16 cellular contexts compared by ENCODE assay signal in the genomic region with DNA sequence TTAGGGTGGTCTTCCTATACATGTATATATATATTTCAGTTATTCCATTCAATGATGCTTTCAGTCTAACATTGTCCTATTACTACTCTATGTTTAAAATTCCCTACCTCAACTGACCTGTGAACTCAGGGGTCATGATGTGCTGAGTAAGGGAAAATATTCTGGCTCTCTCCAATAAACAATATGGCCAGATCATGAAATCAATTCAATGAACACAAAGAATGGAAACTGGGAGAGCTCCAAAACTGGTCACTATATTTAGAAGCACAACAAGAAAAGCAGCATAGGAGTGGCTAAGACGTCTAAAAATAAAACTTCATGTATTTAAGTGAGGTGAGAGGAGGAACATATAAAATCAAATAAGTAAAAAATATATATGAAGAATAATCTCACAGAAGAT.
DNase-seq lines count a peak whose midpoint lies in the region; ATAC-seq and TF ChIP-seq lines count a peak whose summit lies in the region.
"Had no signal": no experiment of that assay in that cellular context is flagged by ENCODE, and none has a peak within 500 bp of the region (broad histone marks: within the 10 kb centered on the region; RNA-seq: fewer than 3 reads in every experiment).

No MANE protein-coding gene starts in this region.

- peak overlapping the region; percentile 41 for H3K27ac Mint-ChIP-seq in central memory CD8-positive, alpha-beta T cell (ENCODE audit: low read depth)
- H3K27ac Mint-ChIP-seq: CD14-positive monocyte; CD4-positive, alpha-beta memory T cell; GM23338 had no signal

- H3K36me3 Mint-ChIP-seq in central memory CD8-positive, alpha-beta T cell (ENCODE audit: insufficient read depth) = peaks cover 7% of the 10 kb centered on the region

- H3K4me2 ChIP-seq in HCT116 (ENCODE audit: low read length) = no peak overlapping the region
- H3K4me2 ChIP-seq: BLaER1, GM23338 had no signal

- H3K4me3 ChIP-seq in HCT116 (replicated peaks in 1 of 2; ENCODE audit: low read depth in 1 of 2, low read length in 2 of 2) (no peak overlapping the region), spleen (no peak overlapping the region)
- H3K4me3 ChIP-seq: BLaER1, GM23338 had no signal

- intact Hi-C loops in left ventricle myocardium superior (cut with micrococcal nuclease) (no loop called here), left cardiac atrium (cut with DNase I) (no loop called here), HCT116 (cut with micrococcal nuclease) (no loop called here), spleen (cut with DNase I; ENCODE audit: low total_unique reads) (no loop called here), posterior cingulate gyrus (cut with DNase I) (no loop called here)

- H3K9me2 ChIP-seq in HCT116 (ENCODE audit: insufficient read depth) = no peaks in the 10 kb centered on the region

- ATAC-seq in left ventricle myocardium superior (peak; percentile 61), left cardiac atrium (no peak), HCT116 (no peak)
- no peak for ATAC-seq in central memory CD8-positive, alpha-beta T cell (replicated peaks; ENCODE audit: extremely low read depth, poor library complexity, severe bottlenecking)
- ATAC-seq: GM23338 had no signal

- H3K9ac ChIP-seq in HCT116 (ENCODE audit: low read length) = no peak overlapping the region
- H3K9ac ChIP-seq: BLaER1 had no signal

- no peaks in the 10 kb centered on the region for H3K27me3 ChIP-seq in HCT116 (ENCODE audit: insufficient read depth, low read length)
- H3K27me3 ChIP-seq in spleen (replicated peaks in 1 of 7) = no peaks in the 10 kb centered on the region
- H3K27me3 ChIP-seq: BLaER1 had no signal

- POLR2A ChIA-PET in HCT116 (lab: Charles Lee) = no interaction called here

- RAD21 ChIA-PET in HCT116 (lab: Charles Lee; ENCODE audit: low non-redundant PET in 1 of 2, low total read pairs in 2 of 2, uncharacterized antibody in 2 of 2, unreplicated experiment in 2 of 2) = no interaction called here

- TF ChIP-seq CTCF in HCT116 (IDR thresholded peaks at IDR 0.05 in 2 of 3, conservative IDR thresholded peaks at IDR 0.05 in 1 of 3; ENCODE audit: borderline replicate concordance in 1 of 3, insufficient read depth in 1 of 3, low read depth in 2 of 3, low read length in 2 of 3) = no peak
- TF ChIP-seq CTCF in spleen (IDR thresholded peaks at IDR 0.05 in 8 of 11, conservative IDR thresholded peaks at IDR 0.05 in 3 of 11) = no peak

- H3K27ac ChIP-seq in HCT116 (ENCODE audit: low read depth, low read length) (peak overlapping the region; percentile 87; the same call in 1 of the 2 replicates), spleen (no peak overlapping the region)
- H3K27ac ChIP-seq: BLaER1 had no signal

- H4K20me1 ChIP-seq in HCT116 (ENCODE audit: insufficient read depth) = no peaks in the 10 kb centered on the region
- H4K20me1 ChIP-seq: BLaER1 had no signal

- no TSS peak for BruUV-seq in HCT116 (replicated peaks; lab: Mats Ljungman, UMichigan)

- no peaks in the 10 kb centered on the region for H3K27me3 Mint-ChIP-seq in central memory CD8-positive, alpha-beta T cell
- H3K27me3 Mint-ChIP-seq: CD4-positive, alpha-beta memory T cell had no signal

- no peaks in the 10 kb centered on the region for H3K36me3 ChIP-seq in HCT116 (ENCODE audit: control insufficient read depth in 1 of 2, insufficient read depth in 2 of 2, low read length in 2 of 2)
- peaks cover 0 to 42% (median 0%) of the 10 kb centered on the region in 6 donors for H3K36me3 ChIP-seq in spleen
- H3K36me3 ChIP-seq: BLaER1 had no signal

- no peak for DNase-seq in left ventricle myocardium superior
- no peak for DNase-seq in left cardiac atrium
- DNase-seq in HCT116 (ENCODE audit: low read depth, low spot score) = no peak
- DNase-seq in central memory CD8-positive, alpha-beta T cell (ENCODE audit: low spot score in 2 of 2) = no peak
- DNase-seq in myocyte (ENCODE audit: low read depth) = peak; percentile 31
- no peak for DNase-seq in spleen
- DNase-seq in posterior cingulate gyrus = no peak
- DNase-seq: CD4-positive, alpha-beta memory T cell; DMS153; DMS79; GDM1; H7; KBM-7 had no signal

- 85 to 95% (median 88%) methylated on average over 1 of the region's 1 CpG for WGBS in spleen, 5 donors

- CTCF ChIA-PET in HCT116 (lab: Charles Lee) = no interaction called here

- H3K4me1 ChIP-seq in HCT116 (ENCODE audit: control insufficient read depth in 1 of 2, insufficient read depth in 2 of 2, low read length in 2 of 2) = peaks cover 62 to 69% of the 10 kb centered on the region in 2 experiments
- peaks cover 0 to 19% (median 9%) of the 10 kb centered on the region in 6 donors for H3K4me1 ChIP-seq in spleen

- TF ChIP-seq POLR2A in HCT116 (IDR thresholded peaks at IDR 0.05; ENCODE audit: borderline replicate concordance, extremely low read depth, insufficient read depth, insufficient read length) (no peak), spleen (IDR thresholded peaks at IDR 0.05) (no peak)

- no peak overlapping the region for H2AFZ ChIP-seq in HCT116 (ENCODE audit: low read depth, low read length, poor library complexity, severe bottlenecking)
- H2AFZ ChIP-seq: GM23338 had no signal

- no peak overlapping the region for H3K4me3 Mint-ChIP-seq in central memory CD8-positive, alpha-beta T cell
- H3K4me3 Mint-ChIP-seq: CD14-positive monocyte; CD4-positive, alpha-beta memory T cell; GM23338 had no signal

- no peak for TF ChIP-seq RAD21 in HCT116 (IDR thresholded peaks at IDR 0.05; ENCODE audit: low read depth)

- no peaks in the 10 kb centered on the region; the same call in 1 of the 2 replicates for H3K79me2 ChIP-seq in HCT116 (ENCODE audit: insufficient read depth, low read length)

- H3K9me3 ChIP-seq in HCT116 (ENCODE audit: control insufficient read depth in 1 of 2, insufficient read depth in 1 of 2, low read depth in 1 of 2, low read length in 2 of 2) (no peaks in the 10 kb centered on the region), spleen (no peaks in the 10 kb centered on the region)
- H3K9me3 ChIP-seq: BLaER1 had no signal

- H3K9me3 Mint-ChIP-seq in central memory CD8-positive, alpha-beta T cell = no peaks in the 10 kb centered on the region
- H3K9me3 Mint-ChIP-seq: CD14-positive monocyte; CD4-positive, alpha-beta memory T cell; GM23338 had no signal

- H3K4me1 Mint-ChIP-seq in central memory CD8-positive, alpha-beta T cell = peaks cover 38% of the 10 kb centered on the region

TF ChIP-seq in HCT116, 20 proteins besides CTCF, POLR2A, EP300 and RAD21:
- TF ChIP-seq, protein P1, sequence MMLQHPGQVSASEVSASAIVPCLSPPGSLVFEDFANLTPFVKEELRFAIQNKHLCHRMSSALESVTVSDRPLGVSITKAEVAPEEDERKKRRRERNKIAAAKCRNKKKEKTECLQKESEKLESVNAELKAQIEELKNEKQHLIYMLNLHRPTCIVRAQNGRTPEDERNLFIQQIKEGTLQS (IDR thresholded peaks at IDR 0.05) = no peak
- TF ChIP-seq ZNF274 (IDR thresholded peaks at IDR 0.05; ENCODE audit: low read depth, low read length) = no peak
